Comparison of ENCODE assay signal across 3 cellular contexts in genomic region chr2:184125867-184126266, GRCh38.
TF ChIP-seq lines count a peak whose summit lies in the region.

No MANE protein-coding gene starts in this region.

TF ChIP-seq in SK-N-SH, 30 proteins besides CTCF, POLR2A, EP300 and RAD21:
- TF ChIP-seq RCOR1 (IDR thresholded peaks at IDR 0.05; ENCODE audit: low read length) (no peak), RFX5 (IDR thresholded peaks at IDR 0.05; ENCODE audit: low read length) (no peak), MEF2A (IDR thresholded peaks at IDR 0.05; ENCODE audit: borderline replicate concordance, low read depth) (no peak), FOSL2 (IDR thresholded peaks at IDR 0.05; ENCODE audit: borderline replicate concordance, low read depth) (no peak), POLR2AphosphoS5 (IDR thresholded peaks at IDR 0.05; ENCODE audit: low read depth, low read length) (no peak), GABPA (IDR thresholded peaks at IDR 0.05; ENCODE audit: low read depth) (no peak), EZH2phosphoT487 (IDR thresholded peaks at IDR 0.05; ENCODE audit: borderline replicate concordance, low read depth) (no peak), YY1 (IDR thresholded peaks at IDR 0.05; ENCODE audit: low read depth) (no peak), GATA2 (CRISPR knock-in tag; IDR thresholded peaks at IDR 0.05) (no peak), TCF12 (IDR thresholded peaks at IDR 0.05) (no peak), FOXM1 (IDR thresholded peaks at IDR 0.05; ENCODE audit: low read depth) (no peak), JUND (IDR thresholded peaks at IDR 0.05) (no peak), REST (IDR thresholded peaks at IDR 0.05; ENCODE audit: low read depth, low read length) (no peak), TAF1 (IDR thresholded peaks at IDR 0.05; ENCODE audit: borderline replicate concordance, low read depth, low read length) (no peak), CHD2 (IDR thresholded peaks at IDR 0.05; ENCODE audit: low read length, partially characterized antibody) (no peak), RXRA (IDR thresholded peaks at IDR 0.05; ENCODE audit: borderline replicate concordance, low read depth) (no peak), ELF1 (IDR thresholded peaks at IDR 0.05) (no peak), TEAD4 (IDR thresholded peaks at IDR 0.05; ENCODE audit: borderline replicate concordance, insufficient read depth) (no peak)
- TF ChIP-seq, protein P1, sequence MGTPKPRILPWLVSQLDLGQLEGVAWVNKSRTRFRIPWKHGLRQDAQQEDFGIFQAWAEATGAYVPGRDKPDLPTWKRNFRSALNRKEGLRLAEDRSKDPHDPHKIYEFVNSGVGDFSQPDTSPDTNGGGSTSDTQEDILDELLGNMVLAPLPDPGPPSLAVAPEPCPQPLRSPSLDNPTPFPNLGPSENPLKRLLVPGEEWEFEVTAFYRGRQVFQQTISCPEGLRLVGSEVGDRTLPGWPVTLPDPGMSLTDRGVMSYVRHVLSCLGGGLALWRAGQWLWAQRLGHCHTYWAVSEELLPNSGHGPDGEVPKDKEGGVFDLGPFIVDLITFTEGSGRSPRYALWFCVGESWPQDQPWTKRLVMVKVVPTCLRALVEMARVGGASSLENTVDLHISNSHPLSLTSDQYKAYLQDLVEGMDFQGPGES (IDR thresholded peaks at IDR 0.05; ENCODE audit: low read depth, low read length) = no peak
TF ChIP-seq in SK-N-SH: peak in this region for 0.

TF ChIP-seq in SK-N-SH treated with all-trans-retinoic acid at 6 μM for 48 hours, 23 proteins besides CTCF, POLR2A, EP300 and RAD21:
- no peak for TF ChIP-seq POU6F1 (CRISPR knock-in tag; IDR thresholded peaks at IDR 0.05; ENCODE audit: borderline replicate concordance, low read depth)
- no peak for TF ChIP-seq ESRRG (CRISPR knock-in tag; IDR thresholded peaks at IDR 0.05)
- TF ChIP-seq, protein P2, sequence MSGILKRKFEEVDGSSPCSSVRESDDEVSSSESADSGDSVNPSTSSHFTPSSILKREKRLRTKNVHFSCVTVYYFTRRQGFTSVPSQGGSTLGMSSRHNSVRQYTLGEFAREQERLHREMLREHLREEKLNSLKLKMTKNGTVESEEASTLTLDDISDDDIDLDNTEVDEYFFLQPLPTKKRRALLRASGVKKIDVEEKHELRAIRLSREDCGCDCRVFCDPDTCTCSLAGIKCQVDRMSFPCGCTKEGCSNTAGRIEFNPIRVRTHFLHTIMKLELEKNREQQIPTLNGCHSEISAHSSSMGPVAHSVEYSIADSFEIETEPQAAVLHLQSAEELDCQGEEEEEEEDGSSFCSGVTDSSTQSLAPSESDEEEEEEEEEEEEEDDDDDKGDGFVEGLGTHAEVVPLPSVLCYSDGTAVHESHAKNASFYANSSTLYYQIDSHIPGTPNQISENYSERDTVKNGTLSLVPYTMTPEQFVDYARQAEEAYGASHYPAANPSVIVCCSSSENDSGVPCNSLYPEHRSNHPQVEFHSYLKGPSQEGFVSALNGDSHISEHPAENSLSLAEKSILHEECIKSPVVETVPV (CRISPR knock-in tag; IDR thresholded peaks at IDR 0.05) = no peak
- TF ChIP-seq ZFP3 (CRISPR knock-in tag; IDR thresholded peaks at IDR 0.05) = no peak
- no peak for TF ChIP-seq GLIS3 (CRISPR knock-in tag; IDR thresholded peaks at IDR 0.05)
- TF ChIP-seq ZC3H10 (CRISPR knock-in tag; IDR thresholded peaks at IDR 0.05) = no peak
- TF ChIP-seq ZNF8 (CRISPR knock-in tag; IDR thresholded peaks at IDR 0.05) = no peak
- no peak for TF ChIP-seq ZNF565 (CRISPR knock-in tag; conservative IDR thresholded peaks at IDR 0.05; ENCODE audit: low read depth)
- TF ChIP-seq CREB5 (CRISPR knock-in tag; IDR thresholded peaks at IDR 0.05; ENCODE audit: low read depth) = no peak
- TF ChIP-seq, protein P3, sequence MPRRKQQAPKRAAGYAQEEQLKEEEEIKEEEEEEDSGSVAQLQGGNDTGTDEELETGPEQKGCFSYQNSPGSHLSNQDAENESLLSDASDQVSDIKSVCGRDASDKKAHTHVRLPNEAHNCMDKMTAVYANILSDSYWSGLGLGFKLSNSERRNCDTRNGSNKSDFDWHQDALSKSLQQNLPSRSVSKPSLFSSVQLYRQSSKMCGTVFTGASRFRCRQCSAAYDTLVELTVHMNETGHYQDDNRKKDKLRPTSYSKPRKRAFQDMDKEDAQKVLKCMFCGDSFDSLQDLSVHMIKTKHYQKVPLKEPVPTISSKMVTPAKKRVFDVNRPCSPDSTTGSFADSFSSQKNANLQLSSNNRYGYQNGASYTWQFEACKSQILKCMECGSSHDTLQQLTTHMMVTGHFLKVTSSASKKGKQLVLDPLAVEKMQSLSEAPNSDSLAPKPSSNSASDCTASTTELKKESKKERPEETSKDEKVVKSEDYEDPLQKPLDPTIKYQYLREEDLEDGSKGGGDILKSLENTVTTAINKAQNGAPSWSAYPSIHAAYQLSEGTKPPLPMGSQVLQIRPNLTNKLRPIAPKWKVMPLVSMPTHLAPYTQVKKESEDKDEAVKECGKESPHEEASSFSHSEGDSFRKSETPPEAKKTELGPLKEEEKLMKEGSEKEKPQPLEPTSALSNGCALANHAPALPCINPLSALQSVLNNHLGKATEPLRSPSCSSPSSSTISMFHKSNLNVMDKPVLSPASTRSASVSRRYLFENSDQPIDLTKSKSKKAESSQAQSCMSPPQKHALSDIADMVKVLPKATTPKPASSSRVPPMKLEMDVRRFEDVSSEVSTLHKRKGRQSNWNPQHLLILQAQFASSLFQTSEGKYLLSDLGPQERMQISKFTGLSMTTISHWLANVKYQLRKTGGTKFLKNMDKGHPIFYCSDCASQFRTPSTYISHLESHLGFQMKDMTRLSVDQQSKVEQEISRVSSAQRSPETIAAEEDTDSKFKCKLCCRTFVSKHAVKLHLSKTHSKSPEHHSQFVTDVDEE (CRISPR knock-in tag; IDR thresholded peaks at IDR 0.05) = no peak
- TF ChIP-seq BACH2 (CRISPR knock-in tag; IDR thresholded peaks at IDR 0.05; ENCODE audit: borderline replicate concordance) = no peak
- TF ChIP-seq RARB (CRISPR knock-in tag; IDR thresholded peaks at IDR 0.05) = no peak
- no peak for TF ChIP-seq CSDC2 (CRISPR knock-in tag; IDR thresholded peaks at IDR 0.05)
TF ChIP-seq in SK-N-SH treated with all-trans-retinoic acid at 6 μM for 48 hours: peak in this region for 0.

TF ChIP-seq in GM12878, 131 proteins besides CTCF, POLR2A, EP300 and RAD21:
- TF ChIP-seq YBX1 (IDR thresholded peaks at IDR 0.05) = no peak
- TF ChIP-seq YY1 (IDR thresholded peaks at IDR 0.05; ENCODE audit: low read depth, low read length) = no peak
- TF ChIP-seq SUZ12 (IDR thresholded peaks at IDR 0.05; ENCODE audit: unreplicated experiment) = no peak
- TF ChIP-seq CHD2 (IDR thresholded peaks at IDR 0.05; ENCODE audit: borderline replicate concordance, low read depth, low read length) = no peak
- TF ChIP-seq SIX5 (IDR thresholded peaks at IDR 0.05; ENCODE audit: low read depth, low read length, severe bottlenecking) = no peak
- no peak for TF ChIP-seq SMC3 (IDR thresholded peaks at IDR 0.05; ENCODE audit: borderline replicate concordance, low read length)
- TF ChIP-seq BACH1 (IDR thresholded peaks at IDR 0.05; ENCODE audit: borderline replicate concordance) = no peak
- no peak for TF ChIP-seq SMAD1 (IDR thresholded peaks at IDR 0.05; ENCODE audit: low read depth, partially characterized antibody)
